ENCODE assay signal across 15 cellular contexts in the genomic region with DNA sequence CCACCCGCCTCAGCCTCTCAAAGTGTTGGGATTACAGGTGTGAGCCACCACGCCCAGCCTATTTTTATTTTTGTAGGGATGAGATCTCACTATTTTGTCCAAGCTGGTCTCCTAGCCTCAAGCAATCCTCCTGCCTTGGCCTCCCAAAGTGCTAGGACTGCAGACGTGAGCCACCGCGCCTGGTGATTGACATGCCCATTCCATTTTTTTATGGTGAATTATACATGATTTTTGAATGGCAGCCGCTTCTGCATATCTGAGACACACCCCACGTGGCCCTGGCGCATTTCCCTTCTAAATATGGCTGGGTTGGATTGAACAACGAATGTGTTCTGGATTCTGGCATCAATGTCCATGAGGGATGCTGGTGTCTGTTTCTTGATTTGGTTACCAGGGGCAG. TPM values are rescaled to one million over a fixed set of nuclear protein-coding genes. Genes with fewer than 3 reads are reported as not detected.
A peak's percentile ranks its signal among the peaks of the same experiment; 100 is the strongest.
DNase-seq lines count a peak whose midpoint lies in the region; ATAC-seq and TF ChIP-seq lines count a peak whose summit lies in the region.
"Had no signal": no experiment of that assay in that cellular context is flagged by ENCODE, and none has a peak within 500 bp of the region (broad histone marks: within the 10 kb centered on the region; RNA-seq: fewer than 3 reads in every experiment).

No MANE protein-coding gene starts in this region.

- TF ChIP-seq POLR2A in gastrocnemius medialis (IDR thresholded peaks at IDR 0.05) = no peak
- TF ChIP-seq POLR2A in body of pancreas (IDR thresholded peaks at IDR 0.05) = no peak

- intact Hi-C loops in Caco-2 (cut with micrococcal nuclease; ENCODE audit: unreplicated experiment) = no loop called here
- intact Hi-C loops in PC-9 (cut with micrococcal nuclease; ENCODE audit: unreplicated experiment) = loop anchor here (2.0 kb wide), 1 partner anchor 17 kb away; no protein-coding TSS in a partner anchor
- intact Hi-C loops in gastrocnemius medialis (cut with DNase I; ENCODE audit: low total_unique reads) = no loop called here
- intact Hi-C loops in body of pancreas (cut with DNase I) = no loop called here
- intact Hi-C loops in naive thymus-derived CD4-positive, alpha-beta T cell (cut with micrococcal nuclease) = no loop called here

- H3K4me3 ChIP-seq in Caco-2 (ENCODE audit: low read depth, low read length) (no peak overlapping the region), PC-9 (no peak overlapping the region), gastrocnemius medialis (no peak overlapping the region), body of pancreas (no peak overlapping the region)
- no peak overlapping the region for H3K4me3 ChIP-seq in naive thymus-derived CD4-positive, alpha-beta T cell (ENCODE audit: low read length)
- H3K4me3 ChIP-seq: HAP-1 had no signal

- WGBS in body of pancreas, 2 donors = 79 to 84% methylated on average over 9 of the region's 9 CpGs

- in situ Hi-C loops in gastrocnemius medialis (cut with MboI; ENCODE audit: low sequenced_read_pairs in 4 of 4) = no loop called here

- no peak overlapping the region; the same call in 1 of the 2 replicates for H3K4me2 ChIP-seq in PC-9

- H3K27ac ChIP-seq in PC-9 (peak overlapping the region; percentile 71), gastrocnemius medialis (peak overlapping the region; percentile 26 to 80 (median 50)), body of pancreas (no peak overlapping the region)
- no peak overlapping the region for H3K27ac ChIP-seq in naive thymus-derived CD4-positive, alpha-beta T cell (ENCODE audit: low read depth, low read length)

- CTCF ChIA-PET in Caco-2 (lab: Charles Lee) (no interaction called here), PC-9 (lab: Charles Lee) (no interaction called here)
- CTCF ChIA-PET in naive thymus-derived CD4-positive, alpha-beta T cell (lab: Charles Lee) = no interaction called here

- no peak for ATAC-seq in effector memory CD8-positive, alpha-beta T cell (replicated peaks)
- no peak for ATAC-seq in gastrocnemius medialis
- no peak for ATAC-seq in body of pancreas
- no peak for ATAC-seq in naive thymus-derived CD4-positive, alpha-beta T cell

- H4K20me1 ChIP-seq in PC-9 (ENCODE audit: insufficient read depth) = no peaks in the 10 kb centered on the region

- no peaks in the 10 kb centered on the region for H3K9me3 Mint-ChIP-seq in Caco-2 (ENCODE audit: unreplicated experiment)
- no peaks in the 10 kb centered on the region for H3K9me3 Mint-ChIP-seq in effector memory CD8-positive, alpha-beta T cell
- peaks cover 0 to 1% (median 0%) of the 10 kb centered on the region in 11 donors for H3K9me3 Mint-ChIP-seq in naive thymus-derived CD4-positive, alpha-beta T cell
- H3K9me3 Mint-ChIP-seq: CD4-positive, alpha-beta memory T cell had no signal

- H3K36me3 ChIP-seq in Caco-2 (ENCODE audit: control insufficient read depth, insufficient read depth, low read length) = no peaks in the 10 kb centered on the region
- H3K36me3 ChIP-seq in PC-9 (ENCODE audit: low read depth) = no peaks in the 10 kb centered on the region
- no peaks in the 10 kb centered on the region for H3K36me3 ChIP-seq in gastrocnemius medialis
- no peaks in the 10 kb centered on the region for H3K36me3 ChIP-seq in body of pancreas (replicated peaks in 1 of 2; ENCODE audit: insufficient read depth in 1 of 2, low read depth in 2 of 2)
- H3K36me3 ChIP-seq in naive thymus-derived CD4-positive, alpha-beta T cell (ENCODE audit: control insufficient read depth in 2 of 3, insufficient read depth in 3 of 3, low read length in 3 of 3) = no peaks in the 10 kb centered on the region
- H3K36me3 ChIP-seq: HAP-1 had no signal

- H2AFZ ChIP-seq in PC-9 = no peak overlapping the region

- H3K9me3 ChIP-seq in Caco-2 (no peaks in the 10 kb centered on the region), PC-9 (ENCODE audit: insufficient read depth, low read depth) (no peaks in the 10 kb centered on the region), gastrocnemius medialis (no peaks in the 10 kb centered on the region), body of pancreas (no peaks in the 10 kb centered on the region)
- no peaks in the 10 kb centered on the region for H3K9me3 ChIP-seq in naive thymus-derived CD4-positive, alpha-beta T cell (ENCODE audit: control insufficient read depth in 2 of 3, low read length in 3 of 3)
- H3K9me3 ChIP-seq: HAP-1 had no signal

- H3F3A ChIP-seq in PC-9 (ENCODE audit: insufficient read depth, low read depth) = peaks cover 24% of the 10 kb centered on the region; the same call in 1 of the 2 replicates

- no peak for TF ChIP-seq CTCF in Caco-2 (IDR thresholded peaks at IDR 0.05; ENCODE audit: insufficient read depth in 1 of 2, low read depth in 1 of 2, low read length in 1 of 2, severe bottlenecking in 1 of 2, unreplicated experiment in 1 of 2)
- TF ChIP-seq CTCF in PC-9 (conservative IDR thresholded peaks at IDR 0.05) = no peak
- TF ChIP-seq CTCF in gastrocnemius medialis (IDR thresholded peaks at IDR 0.05 in 4 of 5, conservative IDR thresholded peaks at IDR 0.05 in 1 of 5) = no peak
- TF ChIP-seq CTCF in body of pancreas (IDR thresholded peaks at IDR 0.05) = no peak

- H3K9me2 ChIP-seq in PC-9 (ENCODE audit: insufficient read depth) = no peaks in the 10 kb centered on the region

- peaks cover 11% of the 10 kb centered on the region for H3K36me3 Mint-ChIP-seq in Caco-2 (ENCODE audit: insufficient read depth, unreplicated experiment)
- peaks cover 7% of the 10 kb centered on the region for H3K36me3 Mint-ChIP-seq in effector memory CD8-positive, alpha-beta T cell (ENCODE audit: insufficient read depth)
- no peaks in the 10 kb centered on the region for H3K36me3 Mint-ChIP-seq in naive thymus-derived CD4-positive, alpha-beta T cell
- H3K36me3 Mint-ChIP-seq: CD4-positive, alpha-beta memory T cell had no signal

- H3K27me3 ChIP-seq in Caco-2 (replicated peaks; ENCODE audit: control insufficient read depth, insufficient read depth, low read length) (no peaks in the 10 kb centered on the region), PC-9 (ENCODE audit: insufficient read depth, low read depth) (no peaks in the 10 kb centered on the region), gastrocnemius medialis (no peaks in the 10 kb centered on the region), body of pancreas (no peaks in the 10 kb centered on the region)
- H3K27me3 ChIP-seq in naive thymus-derived CD4-positive, alpha-beta T cell (ENCODE audit: control insufficient read depth in 2 of 2, insufficient read depth in 2 of 2, low read length in 2 of 2) = no peaks in the 10 kb centered on the region

- no peak for DNase-seq in Caco-2
- no peak for DNase-seq in PC-9
- DNase-seq in effector memory CD8-positive, alpha-beta T cell = no peak
- peak in 1 of 2 donors; percentile 43 for DNase-seq in gastrocnemius medialis
- no peak for DNase-seq in HCEC 1CT
- DNase-seq in body of pancreas = no peak
- no peak for DNase-seq in naive thymus-derived CD4-positive, alpha-beta T cell
- DNase-seq: C1 segment of cervical spinal cord; CD4-positive, alpha-beta memory T cell; COR-L47; DMS153; DND-41; GOT3 had no signal

- POLR2A ChIA-PET in Caco-2 (lab: Charles Lee) (no interaction called here), PC-9 (lab: Charles Lee; ENCODE audit: unreplicated experiment) (interaction anchor here (0.7 kb wide), 1 partner anchor 10 kb away, joined by 21 read pairs; no protein-coding TSS in a partner anchor)
- POLR2A ChIA-PET in naive thymus-derived CD4-positive, alpha-beta T cell (lab: Charles Lee) = interaction anchor here (0.6 kb wide), 1 partner anchor 81 kb away, joined by 3 read pairs; no protein-coding TSS in a partner anchor

- no peaks in the 10 kb centered on the region for H3K79me2 ChIP-seq in PC-9 (ENCODE audit: low read depth)

- H3K4me1 ChIP-seq in Caco-2 (peaks cover 26% of the 10 kb centered on the region), PC-9 (replicated peaks; ENCODE audit: insufficient read depth) (peaks cover 30% of the 10 kb centered on the region), gastrocnemius medialis (peaks cover 17 to 23% of the 10 kb centered on the region in 2 donors), body of pancreas (no peaks in the 10 kb centered on the region)
- H3K4me1 ChIP-seq in naive thymus-derived CD4-positive, alpha-beta T cell (ENCODE audit: control insufficient read depth in 2 of 2, insufficient read depth in 2 of 2, low read length in 2 of 2) = peaks cover 13 to 14% of the 10 kb centered on the region in 2 donors

- BruUV-seq in Caco-2 (replicated peaks; lab: Mats Ljungman, UMichigan) (no TSS peak), PC-9 (replicated peaks; lab: Mats Ljungman, UMichigan) (no TSS peak)

- no peak overlapping the region for H3K4me3 Mint-ChIP-seq in Caco-2 (ENCODE audit: unreplicated experiment)
- H3K4me3 Mint-ChIP-seq in effector memory CD8-positive, alpha-beta T cell = peak overlapping the region in 1 of 2 donors; percentile 24
- no peak overlapping the region for H3K4me3 Mint-ChIP-seq in naive thymus-derived CD4-positive, alpha-beta T cell

- peak overlapping the region; percentile 26 for H3K27ac Mint-ChIP-seq in Caco-2 (ENCODE audit: unreplicated experiment)
- H3K27ac Mint-ChIP-seq in effector memory CD8-positive, alpha-beta T cell = peak overlapping the region; percentile 36 to 76
- peak overlapping the region in 4 of 9 donors; percentile 28 to 83 (median 69) for H3K27ac Mint-ChIP-seq in naive thymus-derived CD4-positive, alpha-beta T cell

- H3K4me1 Mint-ChIP-seq in Caco-2 (ENCODE audit: low read depth, unreplicated experiment) = peaks cover 9% of the 10 kb centered on the region
- peaks cover 9 to 11% of the 10 kb centered on the region in 2 donors for H3K4me1 Mint-ChIP-seq in effector memory CD8-positive, alpha-beta T cell (ENCODE audit: low read depth in 2 of 2)
- H3K4me1 Mint-ChIP-seq in naive thymus-derived CD4-positive, alpha-beta T cell = peaks cover 0 to 19% (median 15%) of the 10 kb centered on the region in 7 donors

- no peaks in the 10 kb centered on the region for H3K27me3 Mint-ChIP-seq in Caco-2 (ENCODE audit: insufficient read depth, unreplicated experiment)
- H3K27me3 Mint-ChIP-seq in effector memory CD8-positive, alpha-beta T cell = no peaks in the 10 kb centered on the region
- H3K27me3 Mint-ChIP-seq in naive thymus-derived CD4-positive, alpha-beta T cell = no peaks in the 10 kb centered on the region
- H3K27me3 Mint-ChIP-seq: CD4-positive, alpha-beta memory T cell had no signal

RNA-seq across cellular contexts. Expression of a gene that starts 22.7 kb away (rescaled TPM):
- 0.11 TPM in 1 of 2 replicates, not detected in the other for total RNA-seq in Caco-2 (2022)
- total RNA-seq in PC-9 (2021) = not detected in 2 replicates
- 100 to 1,000 TPM; 110 to 395 (median 184) TPM for total RNA-seq in gastrocnemius medialis
- total RNA-seq in body of pancreas = 1 to 10 TPM; 2.1 to 3.6 TPM
- under 1 TPM in 4 of 5 experiments, not detected in 1; 0.12 to 0.24 (median 0.14) TPM for total RNA-seq in naive thymus-derived CD4-positive, alpha-beta T cell
- polyA plus RNA-seq in naive thymus-derived CD4-positive, alpha-beta T cell = under 1 TPM; 0.24 to 0.71 TPM
- total RNA-seq: A673; CD4-positive, alpha-beta memory T cell had no signal
- polyA plus RNA-seq: CD4-positive, alpha-beta memory T cell had no signal

RNA-seq across cellular contexts. Expression of a gene that starts 35.9 kb away (rescaled TPM):
- 0.70 and 0.88 TPM in 2 replicates for total RNA-seq in Caco-2 (2022)
- total RNA-seq in PC-9 (2021) = 1.3 and 1.6 TPM in 2 replicates
- total RNA-seq in gastrocnemius medialis = 10 to 100 TPM in 2 of 4 donors, 1 to 10 TPM in 2; 3.6 to 16.0 (median 10.1) TPM
- total RNA-seq in body of pancreas = under 1 TPM; under 0.01 to 0.78 TPM
- 100 to 1,000 TPM in 3 of 5 experiments, 10 to 100 TPM in 2; 64.6 to 114 (median 104) TPM for total RNA-seq in naive thymus-derived CD4-positive, alpha-beta T cell
- polyA plus RNA-seq in naive thymus-derived CD4-positive, alpha-beta T cell = 10 to 100 TPM; 10.5 to 24.8 TPM

Comparison
In these comparisons a context has a peak if more than half of its experiments do, and no peak if none do; other contexts are left out.
1. H3K27ac ChIP-seq: peak in PC-9 (single experiment) and gastrocnemius medialis (4 of 4); none in body of pancreas (0 of 4) and naive thymus-derived CD4-positive, alpha-beta T cell (single experiment).
2. RNA of a gene that starts 22.7 kb away (total RNA-seq): 110 to 395 TPM in gastrocnemius medialis; 2.1 to 3.6 TPM in body of pancreas, 0.12 to 0.24 TPM in naive thymus-derived CD4-positive, alpha-beta T cell, 0.11 TPM in Caco-2 and not detected in PC-9; every median in the first group is over 10 times any median in the second.